9 cellular contexts compared by ENCODE assay signal in genomic region chr15:101724675-101725005, GRCh38. TPM values are rescaled to one million over a fixed set of nuclear protein-coding genes. Genes with fewer than 3 reads are reported as not detected.
DNase-seq lines count a peak whose midpoint lies in the region; ATAC-seq and TF ChIP-seq lines count a peak whose summit lies in the region.
"Had no signal": no experiment of that assay in that cellular context is flagged by ENCODE, and none has a peak within 500 bp of the region (broad histone marks: within the 10 kb centered on the region; RNA-seq: fewer than 3 reads in every experiment).

No MANE protein-coding gene starts in this region.

- peak overlapping the region; percentile 15 for H3K27ac Mint-ChIP-seq in T-helper 2 cell treated with Interferon-gamma antibody and Interleukin-4, amounts not matched to agents 5 μg/mL and 100 μg/mL, for 36 hours
- H3K27ac Mint-ChIP-seq in activated CD4-positive, alpha-beta memory T cell treated with anti-CD3 and anti-CD28 coated beads, Interleukin-2, amount 10 ng/mL, durations not matched to agents 7 days and 5 days, result no peak overlapping the region

- H3K27me3 Mint-ChIP-seq in T-helper 2 cell treated with Interferon-gamma antibody and Interleukin-4, amounts not matched to agents 5 μg/mL and 100 μg/mL, for 36 hours (ENCODE audit: low read depth), result peaks cover 3% of the 10 kb centered on the region
- no peaks in the 10 kb centered on the region for H3K27me3 Mint-ChIP-seq in activated CD4-positive, alpha-beta memory T cell treated with anti-CD3 and anti-CD28 coated beads, Interleukin-2, amount 10 ng/mL, durations not matched to agents 7 days and 5 days
- H3K27me3 Mint-ChIP-seq: stimulated activated naive B cell treated with anti-CD40 and anti-IgM and Interleukin-4, amounts not matched to agents 10 μg/mL and 1 μg/mL and 100 μg/mL, for 72 hours had no signal

- H3K4me1 ChIP-seq in subcutaneous abdominal adipose tissue (ENCODE audit: control insufficient read depth in 5 of 5, insufficient read depth in 5 of 5, low read length in 5 of 5), result peaks cover 0 to 22% (median 17%) of the 10 kb centered on the region in 5 donors

- no peak overlapping the region for H3K27ac ChIP-seq in subcutaneous abdominal adipose tissue (ENCODE audit: low read depth, low read length)

- peak overlapping the region in 2 of 5 donors; percentile 35 to 59 for H3K9ac ChIP-seq in subcutaneous abdominal adipose tissue (ENCODE audit: low read length in 5 of 5)

- no peak for TF ChIP-seq CTCF in kidney epithelial cell (IDR thresholded peaks at IDR 0.05; ENCODE audit: insufficient read depth, low read length, poor library complexity, severe bottlenecking)

- no peaks in the 10 kb centered on the region for H3K9me3 ChIP-seq in subcutaneous abdominal adipose tissue (ENCODE audit: control insufficient read depth in 5 of 5, low read length in 5 of 5)

- CTCF ChIA-PET in activated CD4-positive, alpha-beta memory T cell treated with anti-CD3 and anti-CD28 coated beads, Interleukin-2, amount 10 ng/mL, durations not matched to agents 7 days and 5 days (lab: Charles Lee), result interaction anchor here (1.0 to 1.9 kb wide), 5 partner anchors 22 to 436 kb away, joined by 3 to 9 read pairs (median 5); partner anchors contain the start of gene SNRPA1

- H3K27me3 ChIP-seq in kidney epithelial cell (ENCODE audit: control insufficient read depth, insufficient read depth, low read length), result no peaks in the 10 kb centered on the region
- H3K27me3 ChIP-seq in subcutaneous abdominal adipose tissue (ENCODE audit: control insufficient read depth in 5 of 5, insufficient read depth in 4 of 5, low read length in 5 of 5), result no peaks in the 10 kb centered on the region

- H3K4me3 ChIP-seq in kidney epithelial cell (ENCODE audit: low read depth, low read length) (peak overlapping the region; percentile 9), subcutaneous abdominal adipose tissue (ENCODE audit: low read depth in 1 of 5, low read length in 5 of 5) (peak overlapping the region; percentile 34 to 71 (median 60))

- H3K4me1 Mint-ChIP-seq in T-helper 2 cell treated with Interferon-gamma antibody and Interleukin-4, amounts not matched to agents 5 μg/mL and 100 μg/mL, for 36 hours (ENCODE audit: low read depth), result peaks cover 11% of the 10 kb centered on the region
- H3K4me1 Mint-ChIP-seq in activated CD4-positive, alpha-beta memory T cell treated with anti-CD3 and anti-CD28 coated beads, Interleukin-2, amount 10 ng/mL, durations not matched to agents 7 days and 5 days, result peaks cover 13% of the 10 kb centered on the region

- peak overlapping the region; percentile 8 for H3K4me3 Mint-ChIP-seq in T-helper 2 cell treated with Interferon-gamma antibody and Interleukin-4, amounts not matched to agents 5 μg/mL and 100 μg/mL, for 36 hours
- H3K4me3 Mint-ChIP-seq in activated CD4-positive, alpha-beta memory T cell treated with anti-CD3 and anti-CD28 coated beads, Interleukin-2, amount 10 ng/mL, durations not matched to agents 7 days and 5 days, result peak overlapping the region; percentile 27

- POLR2A ChIA-PET in activated CD4-positive, alpha-beta memory T cell treated with anti-CD3 and anti-CD28 coated beads, Interleukin-2, amount 10 ng/mL, durations not matched to agents 7 days and 5 days (lab: Charles Lee), result interaction anchor here (1.0 to 1.9 kb wide), 6 partner anchors 11 to 430 kb away, joined by 3 to 12 read pairs (median 10); partner anchors contain the start of genes SNRPA1 and TM2D3

- H3K9me3 Mint-ChIP-seq in T-helper 2 cell treated with Interferon-gamma antibody and Interleukin-4, amounts not matched to agents 5 μg/mL and 100 μg/mL, for 36 hours, result peaks cover 9% of the 10 kb centered on the region
- H3K9me3 Mint-ChIP-seq in activated CD4-positive, alpha-beta memory T cell treated with anti-CD3 and anti-CD28 coated beads, Interleukin-2, amount 10 ng/mL, durations not matched to agents 7 days and 5 days, result no peaks in the 10 kb centered on the region

- DNase-seq in T-helper 2 cell treated with Interferon-gamma antibody and Interleukin-4, amounts not matched to agents 5 μg/mL and 100 μg/mL, for 36 hours (ENCODE audit: low spot score), result no peak
- DNase-seq in T-helper 2 cell, result no peak
- DNase-seq in activated CD4-positive, alpha-beta memory T cell treated with anti-CD3 and anti-CD28 coated beads, Interleukin-2, amount 10 ng/mL, durations not matched to agents 7 days and 5 days, result no peak
- no peak for DNase-seq in kidney epithelial cell (ENCODE audit: low read depth)
- DNase-seq in HCEC 1CT, result no peak
- no peak for DNase-seq in NCI-H446 treated with DMSO at 0.1 percent for 48 hours (lab: John Stamatoyannopoulos, UW)

- peaks cover 27% of the 10 kb centered on the region for H3K36me3 Mint-ChIP-seq in T-helper 2 cell treated with Interferon-gamma antibody and Interleukin-4, amounts not matched to agents 5 μg/mL and 100 μg/mL, for 36 hours (ENCODE audit: low read depth)
- peaks cover 27% of the 10 kb centered on the region for H3K36me3 Mint-ChIP-seq in activated CD4-positive, alpha-beta memory T cell treated with anti-CD3 and anti-CD28 coated beads, Interleukin-2, amount 10 ng/mL, durations not matched to agents 7 days and 5 days (ENCODE audit: low read depth)

- ATAC-seq in GM21825 (IDR thresholded peaks at IDR 0.05; ENCODE audit: unreplicated experiment), result no peak

- H3K36me3 ChIP-seq in kidney epithelial cell (ENCODE audit: control insufficient read depth, insufficient read depth, low read length), result no peaks in the 10 kb centered on the region
- peaks cover 9 to 20% (median 14%) of the 10 kb centered on the region in 5 donors for H3K36me3 ChIP-seq in subcutaneous abdominal adipose tissue (ENCODE audit: control insufficient read depth in 5 of 5, insufficient read depth in 5 of 5, low read length in 5 of 5)

RNA-seq across cellular contexts. Expression of gene TARS3, which starts 0.4 kb away (rescaled TPM):
- total RNA-seq in activated CD4-positive, alpha-beta memory T cell treated with anti-CD3 and anti-CD28 coated beads, Interleukin-2, amount 10 ng/mL, durations not matched to agents 7 days and 5 days, result 10 to 100 TPM; 10.3 to 12.3 TPM
- total RNA-seq in kidney epithelial cell, result 10.4 and 10.5 TPM in 2 replicates
